ENCODE assay signal across 8 cellular contexts in the genomic region with DNA sequence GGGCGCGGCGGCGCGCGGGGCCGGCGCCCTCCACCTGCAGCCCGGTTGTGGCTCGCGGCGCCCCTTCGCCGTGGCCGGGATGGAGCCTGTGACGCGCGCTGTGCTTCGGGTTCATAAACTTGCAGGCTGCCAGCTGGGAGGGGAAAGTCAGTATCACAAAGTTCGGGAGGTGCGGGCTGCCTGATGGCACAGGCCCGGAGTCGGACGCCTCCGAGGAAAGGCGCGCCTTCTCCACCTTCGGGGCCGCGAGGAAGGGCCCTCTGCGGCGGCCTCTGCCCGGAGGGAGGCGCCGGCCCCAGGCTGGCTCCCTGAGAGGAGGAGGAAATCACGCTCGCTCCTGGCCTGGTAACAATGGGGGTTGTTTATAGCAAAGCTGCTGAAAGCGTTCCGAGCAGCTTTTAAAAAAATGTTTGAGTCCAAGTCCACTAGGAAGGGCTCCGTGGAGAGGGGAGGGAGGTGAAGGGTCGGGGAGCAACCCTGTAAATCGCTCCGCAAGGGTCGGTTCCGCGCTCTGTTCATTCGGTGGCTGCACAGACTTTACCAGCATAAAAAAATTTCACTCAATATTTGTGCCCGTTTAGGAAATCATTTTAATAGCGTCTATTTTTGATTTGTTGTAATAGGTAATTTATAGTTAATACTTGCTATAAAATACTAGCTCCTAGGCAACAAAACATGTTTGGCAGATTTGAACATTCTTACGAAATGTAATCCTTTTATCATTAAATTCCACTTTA. TPM values are rescaled to one million over a fixed set of nuclear protein-coding genes. Genes with fewer than 3 reads are reported as not detected.
DNase-seq lines count a peak whose midpoint lies in the region; ATAC-seq and TF ChIP-seq lines count a peak whose summit lies in the region.

No MANE protein-coding gene starts in this region.

- no peak for TF ChIP-seq CTCF in VCaP (conservative IDR thresholded peaks at IDR 0.05)

- peak; percentile 35 for ATAC-seq in GM21367 (IDR thresholded peaks at IDR 0.05; ENCODE audit: unreplicated experiment)
- ATAC-seq in left colon, result peak; percentile 62

- peak overlapping the region; percentile 98 for H3K4me3 ChIP-seq in HUES64 (ENCODE audit: low read length)

- H3K4me1 ChIP-seq in HUES64 (ENCODE audit: insufficient read depth, low read length), result peaks cover 40% of the 10 kb centered on the region

- peak; percentile 25 for DNase-seq in Daoy (ENCODE audit: low read depth)
- peak; percentile 52 to 72 for DNase-seq in left colon
- peak; percentile 11 for DNase-seq in stimulated activated CD4-positive, alpha-beta T cell treated with anti-CD3 and anti-CD28 coated beads, Interleukin-1b, Interleukin-23, amount 100 ng/mL, for 48 hours
- no peak for DNase-seq in effector CD8-positive, alpha-beta T cell (lab: John Stamatoyannopoulos, UW)

- H3K36me3 Mint-ChIP-seq in dendritic cell treated with granulocyte-macrophage colony-stimulating factor and Interleukin-4, amounts not matched to agents 40 ng/mL and 50 ng/mL, for 4 days (ENCODE audit: low read depth), result peaks cover 13% of the 10 kb centered on the region

- peak overlapping the region; percentile 80 for H3K4me3 Mint-ChIP-seq in dendritic cell treated with granulocyte-macrophage colony-stimulating factor and Interleukin-4, amounts not matched to agents 40 ng/mL and 50 ng/mL, for 4 days

- peaks cover 68% of the 10 kb centered on the region for H3K27me3 Mint-ChIP-seq in dendritic cell treated with granulocyte-macrophage colony-stimulating factor and Interleukin-4, amounts not matched to agents 40 ng/mL and 50 ng/mL, for 4 days

- peaks cover 11% of the 10 kb centered on the region for H3K36me3 ChIP-seq in HUES64 (ENCODE audit: insufficient read depth, low read length)

- H3K9me3 ChIP-seq in HUES64 (ENCODE audit: insufficient read depth, low read depth, low read length), result no peaks in the 10 kb centered on the region

- no peaks in the 10 kb centered on the region for H3K9me3 Mint-ChIP-seq in dendritic cell treated with granulocyte-macrophage colony-stimulating factor and Interleukin-4, amounts not matched to agents 40 ng/mL and 50 ng/mL, for 4 days

- peak overlapping the region; percentile 73 for H3K9ac ChIP-seq in HUES64 (ENCODE audit: low read depth, low read length)

- intact Hi-C loops in dendritic cell treated with granulocyte-macrophage colony-stimulating factor and Interleukin-4, amounts not matched to agents 40 ng/mL and 50 ng/mL, for 4 days (cut with micrococcal nuclease), result loop anchor here (10.0 kb wide), 1 partner anchor 1387 kb away; no protein-coding TSS in a partner anchor
- intact Hi-C loops in left colon (cut with DNase I, micrococcal nuclease), result no loop called here

- H3K27ac ChIP-seq in HUES64 (ENCODE audit: low read depth, low read length) (peak overlapping the region; percentile 83), VCaP (peak overlapping the region; percentile 88)

- WGBS in HUES64, result under 1% methylated on average over 46 of the region's 50 CpGs

- peaks cover 32% of the 10 kb centered on the region for H3K4me1 Mint-ChIP-seq in dendritic cell treated with granulocyte-macrophage colony-stimulating factor and Interleukin-4, amounts not matched to agents 40 ng/mL and 50 ng/mL, for 4 days (ENCODE audit: low read depth)

- H3K27me3 ChIP-seq in HUES64 (ENCODE audit: insufficient read depth, low read length), result no peaks in the 10 kb centered on the region

- H3K27ac Mint-ChIP-seq in dendritic cell treated with granulocyte-macrophage colony-stimulating factor and Interleukin-4, amounts not matched to agents 40 ng/mL and 50 ng/mL, for 4 days, result peak overlapping the region; percentile 61

RNA-seq across cellular contexts. Expression of a gene that starts 1.0 kb away (rescaled TPM):
- total RNA-seq in Daoy (2014; rRNA removed; shearing (Covaris generic)), result 19.5 and 24.1 TPM in 2 replicates
- polyA plus RNA-seq in HUES64 (2013, experiment 1 of 2), result 82.8 TPM
- 90.8 TPM for polyA plus RNA-seq in HUES64 (2013, experiment 2 of 2)
- total RNA-seq in left colon, result 100 to 1,000 TPM; 194 to 228 TPM
